ENCODE assay signal across 19 cellular contexts in genomic region chr14:88863167-88863566, GRCh38.
"Had no signal": no experiment of that assay in that cellular context is flagged by ENCODE, and none has a peak within 500 bp of the region (broad histone marks: within the 10 kb centered on the region; RNA-seq: fewer than 3 reads in every experiment).

No MANE protein-coding gene starts in this region.

- H3K4me3 ChIP-seq: colonic mucosa, lung, psoas muscle, stomach, thoracic aorta, transverse colon had no signal

- H3K9me3 Mint-ChIP-seq: immature natural killer cell had no signal

- H3K9me3 ChIP-seq: colonic mucosa, neutrophil, psoas muscle, stomach, thoracic aorta, transverse colon had no signal

- H3K27me3 ChIP-seq: colonic mucosa, foreskin keratinocyte, neutrophil, stomach, transverse colon had no signal

- H3K27me3 Mint-ChIP-seq: naive thymus-derived CD8-positive, alpha-beta T cell; stimulated activated naive B cell treated with anti-CD40 and anti-IgM and Interleukin-4, amounts not matched to agents 10 μg/mL and 1 μg/mL and 100 μg/mL, for 72 hours had no signal

- ATAC-seq: foreskin keratinocyte; left ventricle myocardium superior; naive thymus-derived CD8-positive, alpha-beta T cell; psoas muscle; sciatic nerve; stimulated activated naive B cell treated with anti-CD40 and anti-IgM and Interleukin-4, amounts not matched to agents 10 μg/mL and 1 μg/mL and 100 μg/mL, for 72 hours had no signal

- H3K4me1 ChIP-seq: colonic mucosa, foreskin keratinocyte, psoas muscle, stomach, transverse colon had no signal

- H3K4me3 Mint-ChIP-seq: immature natural killer cell; naive thymus-derived CD8-positive, alpha-beta T cell; stimulated activated naive B cell treated with anti-CD40 and anti-IgM and Interleukin-4, amounts not matched to agents 10 μg/mL and 1 μg/mL and 100 μg/mL, for 72 hours had no signal

- H3K27ac Mint-ChIP-seq: immature natural killer cell; naive thymus-derived CD8-positive, alpha-beta T cell; stimulated activated naive B cell treated with anti-CD40 and anti-IgM and Interleukin-4, amounts not matched to agents 10 μg/mL and 1 μg/mL and 100 μg/mL, for 72 hours had no signal

- FAIRE-seq: keratinocyte had no signal

- H3K4me1 Mint-ChIP-seq: immature natural killer cell; stimulated activated naive B cell treated with anti-CD40 and anti-IgM and Interleukin-4, amounts not matched to agents 10 μg/mL and 1 μg/mL and 100 μg/mL, for 72 hours had no signal

- DNase-seq: colonic mucosa; dermis blood vessel endothelial cell; foreskin keratinocyte; immature natural killer cell; left ventricle myocardium superior; naive thymus-derived CD8-positive, alpha-beta T cell; psoas muscle; retina; stimulated activated CD4-positive, alpha-beta T cell treated with anti-CD3 and anti-CD28 coated beads, Interleukin-2, amount 100 ng/mL, for 24 hours; stimulated activated CD4-positive, alpha-beta T cell treated with anti-CD3 and anti-CD28 coated beads, Interleukin-4, amount 100 ng/mL, for 4 hours; stimulated activated naive B cell treated with anti-CD40 and anti-IgM and Interleukin-4, amounts not matched to agents 10 μg/mL and 1 μg/mL and 100 μg/mL, for 72 hours; stomach; substantia nigra; transverse colon had no signal

- H3K27ac ChIP-seq: colonic mucosa, foreskin keratinocyte, neutrophil, psoas muscle, stomach, thoracic aorta, transverse colon had no signal

- H3K36me3 ChIP-seq: colonic mucosa had no signal
